Comparison of ENCODE assay signal across 1 cellular context in genomic region chr3:120435621-120436020, GRCh38.
TF ChIP-seq lines count a peak whose summit lies in the region.

No MANE protein-coding gene starts in this region.

TF ChIP-seq in IMR-90, 13 proteins besides CTCF, POLR2A, EP300 and RAD21 (continued from another document):
- no peak for TF ChIP-seq MAZ (IDR thresholded peaks at IDR 0.05; ENCODE audit: borderline replicate concordance, low read depth, low read length)
- no peak for TF ChIP-seq USF2 (IDR thresholded peaks at IDR 0.05; ENCODE audit: low read depth, low read length)
- no peak for TF ChIP-seq CEBPB (IDR thresholded peaks at IDR 0.05; ENCODE audit: low read depth, low read length)
- TF ChIP-seq RFX5 (IDR thresholded peaks at IDR 0.05; ENCODE audit: low read depth, low read length), result no peak
- TF ChIP-seq MAFK (IDR thresholded peaks at IDR 0.05; ENCODE audit: low read depth, low read length), result no peak
- TF ChIP-seq MXI1 (IDR thresholded peaks at IDR 0.05; ENCODE audit: borderline replicate concordance, low read depth, low read length), result no peak
